In genomic region chr3:117019082-117019713, GRCh38 we compare ENCODE assay signal across 8 cellular contexts.
DNase-seq lines count a peak whose midpoint lies in the region; ATAC-seq and TF ChIP-seq lines count a peak whose summit lies in the region.

No MANE protein-coding gene starts in this region.

- CTCF ChIA-PET in SK-N-SH (lab: Yijun Ruan, JAX): interaction anchor here (0.7 to 2.8 kb wide), 36 partner anchors 10 to 1799 kb away, joined by 3 to 15 read pairs (median 4); no protein-coding TSS in a partner anchor

- no peak overlapping the region for H3K9ac ChIP-seq in SK-N-SH

- peak overlapping the region; percentile 74; the same call in 1 of the 2 replicates for H2AFZ ChIP-seq in SK-N-SH (ENCODE audit: low read depth)

- WGBS in SK-N-SH (ENCODE audit: low lambda C conversion rate): 26% methylated on average over 7 of the region's 7 CpGs
- WGBS in aorta, 2 donors: 6 to 10% methylated on average over 7 of the region's 7 CpGs

- H3K27ac Mint-ChIP-seq in endothelial cell (ENCODE audit: unreplicated experiment) (no peak overlapping the region), mesothelial cell of epicardium (no peak overlapping the region)

- no peaks in the 10 kb centered on the region for H4K20me1 ChIP-seq in SK-N-SH (ENCODE audit: insufficient read depth)

- H3K4me1 Mint-ChIP-seq in endothelial cell (ENCODE audit: unreplicated experiment): peaks cover 3% of the 10 kb centered on the region
- H3K4me1 Mint-ChIP-seq in mesothelial cell of epicardium: peaks cover 34% of the 10 kb centered on the region

- ATAC-seq in HG02763 (IDR thresholded peaks at IDR 0.05; ENCODE audit: unreplicated experiment): peak; percentile 64
- ATAC-seq in aorta (ENCODE audit: low FRiP score): peak; percentile 73

- H3K9me3 Mint-ChIP-seq in endothelial cell (ENCODE audit: unreplicated experiment) (no peaks in the 10 kb centered on the region), mesothelial cell of epicardium (no peaks in the 10 kb centered on the region)

- H3K4me3 Mint-ChIP-seq in endothelial cell (ENCODE audit: unreplicated experiment) (no peak overlapping the region), mesothelial cell of epicardium (no peak overlapping the region)

- H3K4me1 ChIP-seq in SK-N-SH (ENCODE audit: control insufficient read depth in 1 of 2, insufficient read depth in 2 of 2, low read depth in 1 of 2, low read length in 1 of 2) (peaks cover 0 to 27% of the 10 kb centered on the region in 2 experiments; a peak in 2 of 4 replicates), aorta (ENCODE audit: control insufficient read depth in 1 of 2, insufficient read depth in 2 of 2, low read length in 2 of 2) (no peaks in the 10 kb centered on the region)

- no peaks in the 10 kb centered on the region for H3K9me2 ChIP-seq in SK-N-SH

- H3K79me2 ChIP-seq in SK-N-SH (ENCODE audit: insufficient read depth): no peaks in the 10 kb centered on the region

- TF ChIP-seq CTCF in AG09309 (IDR thresholded peaks at IDR 0.05; ENCODE audit: control insufficient read depth, insufficient read depth, low read depth, low read length, missing control alignments) (peak; percentile 72), GM12874 (IDR thresholded peaks at IDR 0.05; ENCODE audit: insufficient read depth, low read depth, low read length) (peak; percentile 75), SK-N-SH (IDR thresholded peaks at IDR 0.05) (peak; percentile 92), endothelial cell (IDR thresholded peaks at IDR 0.05; ENCODE audit: unreplicated experiment) (peak; percentile 50), mesothelial cell of epicardium (IDR thresholded peaks at IDR 0.05; ENCODE audit: unreplicated experiment) (peak; percentile 40)

- H3K36me3 Mint-ChIP-seq in endothelial cell (ENCODE audit: low read depth, unreplicated experiment) (no peaks in the 10 kb centered on the region), mesothelial cell of epicardium (no peaks in the 10 kb centered on the region)

- H3K27ac ChIP-seq in SK-N-SH (ENCODE audit: low read depth in 2 of 2, low read length in 1 of 2) (peak overlapping the region in 1 of 2 experiments; percentile 86; a peak in 2 of 4 replicates), aorta (ENCODE audit: low read depth in 1 of 2, low read length in 2 of 2) (no peak overlapping the region)

- intact Hi-C loops in aorta (cut with DNase I): loop anchor here (5.0 to 10.0 kb wide), 3 partner anchors 154 to 696 kb away; no protein-coding TSS in a partner anchor

- H3K27me3 Mint-ChIP-seq in endothelial cell (ENCODE audit: unreplicated experiment) (no peaks in the 10 kb centered on the region), mesothelial cell of epicardium (ENCODE audit: low read depth) (peaks cover 7% of the 10 kb centered on the region)

- H3K36me3 ChIP-seq in SK-N-SH (replicated peaks in 1 of 2; ENCODE audit: control insufficient read depth in 1 of 2, insufficient read depth in 2 of 2, low read length in 1 of 2): no peaks in the 10 kb centered on the region
- no peaks in the 10 kb centered on the region for H3K36me3 ChIP-seq in aorta (ENCODE audit: control insufficient read depth in 1 of 2, insufficient read depth in 2 of 2, low read length in 1 of 2)

- no peaks in the 10 kb centered on the region for H3F3A ChIP-seq in SK-N-SH (replicated peaks; ENCODE audit: insufficient read depth)

- no peaks in the 10 kb centered on the region for H3K27me3 ChIP-seq in SK-N-SH (ENCODE audit: insufficient read depth)
- no peaks in the 10 kb centered on the region for H3K27me3 ChIP-seq in aorta (ENCODE audit: control insufficient read depth in 1 of 2, insufficient read depth in 2 of 2, low read length in 1 of 2)

- 0 out of 4 replicates have a peak, but pooled peaks of 1 of the 2 experiments have one; percentile 28 for TF ChIP-seq EP300 in SK-N-SH (IDR thresholded peaks at IDR 0.05; ENCODE audit: borderline replicate concordance in 1 of 2, low read depth in 1 of 2, low read length in 1 of 2)

- no peaks in the 10 kb centered on the region for H3K9me3 ChIP-seq in SK-N-SH
- no peaks in the 10 kb centered on the region for H3K9me3 ChIP-seq in aorta (ENCODE audit: control insufficient read depth, low read length)

- DNase-seq in AG09309 (ENCODE audit: low read depth) (peak; percentile 20), NCI-H1048 (lab: John Stamatoyannopoulos, UW) (peak; percentile 7), SK-N-SH (peak; percentile 60), endothelial cell (ENCODE audit: low spot score) (peak; percentile 65), mesothelial cell of epicardium (ENCODE audit: low spot score in 2 of 2, unreplicated experiment in 2 of 2) (peak; percentile 41 to 72), aorta (peak in 1 of 2 donors; percentile 68)

- peak overlapping the region; percentile 53; the same call in 1 of the 2 replicates for H3K4me2 ChIP-seq in SK-N-SH

- peak; percentile 98 for TF ChIP-seq RAD21 in SK-N-SH (IDR thresholded peaks at IDR 0.05; ENCODE audit: low read length)

- no peak overlapping the region for H3K4me3 ChIP-seq in AG09309 (ENCODE audit: control insufficient read depth, low read depth, low read length)
- H3K4me3 ChIP-seq in SK-N-SH (ENCODE audit: low read depth in 2 of 2, low read length in 1 of 2): peak overlapping the region in 1 of 2 experiments; percentile 51; a peak in 2 of 4 replicates
- H3K4me3 ChIP-seq in aorta (ENCODE audit: low read length in 2 of 2): peak overlapping the region in 1 of 2 donors; percentile 34

- POLR2A ChIA-PET in SK-N-SH (lab: Yijun Ruan, JAX): interaction anchor here (0.8 kb wide), 1 partner anchor 108 kb away, joined by 3 read pairs; no protein-coding TSS in a partner anchor

TF ChIP-seq in SK-N-SH, 30 proteins besides CTCF, POLR2A, EP300 and RAD21 (continues in another document):
- TF ChIP-seq FOXJ3 (CRISPR knock-in tag; IDR thresholded peaks at IDR 0.05): no peak
- no peak for TF ChIP-seq TAF1 (IDR thresholded peaks at IDR 0.05; ENCODE audit: borderline replicate concordance, low read depth, low read length)
- TF ChIP-seq RCOR1 (IDR thresholded peaks at IDR 0.05; ENCODE audit: low read length): peak; percentile 68; the same call in 1 of the 2 replicates
- no peak for TF ChIP-seq NRF1 (IDR thresholded peaks at IDR 0.05; ENCODE audit: low read depth, low read length)
- no peak for TF ChIP-seq USF1 (IDR thresholded peaks at IDR 0.05; ENCODE audit: borderline replicate concordance, low read depth)
- TF ChIP-seq GATA2 (CRISPR knock-in tag; IDR thresholded peaks at IDR 0.05): peak; percentile 96
- TF ChIP-seq RFX5 (IDR thresholded peaks at IDR 0.05; ENCODE audit: low read length): no peak
- TF ChIP-seq TEAD4 (IDR thresholded peaks at IDR 0.05; ENCODE audit: borderline replicate concordance, insufficient read depth): no peak
- TF ChIP-seq JUND (IDR thresholded peaks at IDR 0.05): no peak
- TF ChIP-seq SMC3 (IDR thresholded peaks at IDR 0.05; ENCODE audit: low read depth, low read length): peak; percentile 89
- no peak for TF ChIP-seq NFIC (IDR thresholded peaks at IDR 0.05; ENCODE audit: borderline replicate concordance)
- TF ChIP-seq GABPA (IDR thresholded peaks at IDR 0.05; ENCODE audit: low read depth): no peak
- TF ChIP-seq YY1 (IDR thresholded peaks at IDR 0.05; ENCODE audit: low read depth): no peak
- no peak for TF ChIP-seq FOSL2 (IDR thresholded peaks at IDR 0.05; ENCODE audit: borderline replicate concordance, low read depth)
- peak; percentile 45 for TF ChIP-seq CHD2 (IDR thresholded peaks at IDR 0.05; ENCODE audit: low read length, partially characterized antibody)
- no peak for TF ChIP-seq REST (IDR thresholded peaks at IDR 0.05; ENCODE audit: low read depth, low read length)
- no peak for TF ChIP-seq POLR2AphosphoS5 (IDR thresholded peaks at IDR 0.05; ENCODE audit: low read depth, low read length)
- no peak for TF ChIP-seq RXRA (IDR thresholded peaks at IDR 0.05; ENCODE audit: borderline replicate concordance, low read depth)
- TF ChIP-seq FOXM1 (IDR thresholded peaks at IDR 0.05; ENCODE audit: low read depth): no peak

Comparison
In these comparisons a context has a peak if more than half of its experiments do, and no peak if none do; other contexts are left out.
1. CTCF ChIP-seq: peak in every context shown above with its lines; median percentile 92 in SK-N-SH; 75 in GM12874; 72 in AG09309; 50 in endothelial cell; 40 in mesothelial cell of epicardium.